In the genomic region with DNA sequence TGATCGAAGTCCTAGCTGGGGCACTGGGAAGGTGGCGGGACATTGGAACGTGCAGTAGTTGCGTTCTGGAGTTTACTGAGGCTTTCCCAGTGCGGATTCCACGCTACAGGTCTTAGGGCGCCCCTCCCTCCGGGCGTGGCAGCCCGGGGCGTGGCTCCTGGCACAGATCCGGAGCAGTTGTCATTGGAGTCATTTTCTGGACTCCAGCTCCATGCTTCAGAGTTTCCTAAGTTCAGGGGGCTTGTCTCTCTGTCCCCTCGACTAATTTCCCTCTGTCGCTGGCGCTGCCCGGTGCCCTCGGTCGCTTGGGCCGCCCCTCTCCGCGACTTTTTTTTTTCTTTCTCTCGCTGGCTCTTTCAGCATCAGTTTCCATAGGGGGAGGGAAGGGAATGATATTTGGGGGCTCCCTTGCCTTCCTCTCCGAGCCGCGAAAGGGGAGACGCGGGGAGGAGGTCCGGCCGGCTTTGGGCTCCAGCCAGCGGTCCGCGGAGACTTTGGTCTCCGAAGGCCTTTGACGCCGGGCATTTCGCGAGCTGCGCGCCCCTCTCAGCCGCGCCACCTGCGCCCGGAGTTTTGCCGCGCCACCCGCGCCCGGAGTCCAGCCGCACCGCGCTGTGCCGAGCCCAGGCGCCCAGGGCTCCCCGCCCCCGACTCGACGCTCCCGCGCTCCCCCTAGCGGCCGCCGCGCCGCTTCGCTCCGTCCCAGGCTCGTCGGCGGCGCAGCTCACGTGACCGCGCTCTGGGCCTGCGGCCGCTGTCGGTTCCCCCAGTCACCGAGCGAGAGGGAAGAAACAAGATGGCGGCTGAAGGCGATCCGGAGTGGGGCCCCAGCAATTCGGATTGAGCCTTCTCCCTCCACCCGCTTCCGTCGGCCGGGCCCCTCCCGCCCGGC, we compare ENCODE assay signal across 8 cellular contexts. TPM values are rescaled to one million over a fixed set of nuclear protein-coding genes. Genes with fewer than 3 reads are reported as not detected.
DNase-seq lines count a peak whose midpoint lies in the region; TF ChIP-seq lines count a peak whose summit lies in the region.

Gene BPTF (plus strand): TSS at position 769 of the 892 bp plus-strand sequence. CDS start 222 bp downstream, outside the sequence.

- H3K4me1 ChIP-seq in endocrine pancreas (ENCODE audit: control insufficient read depth, insufficient read depth, low read length) (peaks cover 10% of the 10 kb centered on the region), mesodermal cell (ENCODE audit: control insufficient read depth, insufficient read depth, low read length, poor library complexity, severe bottlenecking) (peaks cover 5% of the 10 kb centered on the region)

- H3K27ac ChIP-seq in mesodermal cell (ENCODE audit: low read depth, low read length, severe bottlenecking): peak within 1 kb of the TSS; percentile 62

- DNase-seq in COR-L47 (lab: John Stamatoyannopoulos, UW): peak; percentile 88
- peak; percentile 94 for DNase-seq in GM20000 (ENCODE audit: low spot score)
- DNase-seq in HT-29 (ENCODE audit: low spot score): peak; percentile 99
- peak; percentile 84 for DNase-seq in NOMO-1 treated with DMSO at 0.1 percent for 48 hours (lab: John Stamatoyannopoulos, UW; ENCODE audit: unreplicated experiment)
- peak; percentile 80 to 82 (median 81) for DNase-seq in activated CD8-positive, alpha-beta memory T cell treated with anti-CD3 and anti-CD28 coated beads for 48 hours (ENCODE audit: low read depth in 2 of 3, low spot score in 2 of 3)
- peak; percentile 82 to 85 for DNase-seq in stimulated activated CD8-positive, alpha-beta memory T cell treated with anti-CD3 and anti-CD28 coated beads, Interleukin-15, amount 100 ng/mL, for 4 hours (ENCODE audit: low read depth in 2 of 2)

- TF ChIP-seq CTCF in GM20000 (IDR thresholded peaks at IDR 0.05; ENCODE audit: extremely low read depth, missing control alignments): peak; percentile 94

- no peaks in the 10 kb centered on the region for H3K36me3 ChIP-seq in endocrine pancreas (ENCODE audit: control insufficient read depth, insufficient read depth, low read length)
- H3K36me3 ChIP-seq in mesodermal cell (ENCODE audit: control insufficient read depth, insufficient read depth, low read length): no peaks in the 10 kb centered on the region

- no peaks in the 10 kb centered on the region for H3K27me3 ChIP-seq in endocrine pancreas (ENCODE audit: control insufficient read depth, insufficient read depth, low read length)

- H3K9me3 ChIP-seq in endocrine pancreas (ENCODE audit: control insufficient read depth, low read length) (no peaks in the 10 kb centered on the region), mesodermal cell (ENCODE audit: control insufficient read depth, low read length) (no peaks in the 10 kb centered on the region)

- 1 to 3% methylated on average over 51 to 53 of the region's 88 CpGs for WGBS in mesodermal cell (ENCODE audit: insufficient coverage in 2 of 2), 2 experiments

- H3K4me3 ChIP-seq in endocrine pancreas (ENCODE audit: control insufficient read depth, insufficient read depth, low read length): peak within 1 kb of the TSS; percentile 85
- H3K4me3 ChIP-seq in mesodermal cell (ENCODE audit: extremely low read depth, insufficient read depth, low read length, poor library complexity, severe bottlenecking): peak within 1 kb of the TSS; percentile 59

- H3K9ac ChIP-seq in endocrine pancreas (ENCODE audit: control insufficient read depth, insufficient read depth, low read length): peak within 1 kb of the TSS; percentile 73

RNA-seq across cellular contexts. Expression of gene BPTF, which starts in this region (rescaled TPM):
- total RNA-seq in HT-29 (2014; rRNA removed; shearing (Covaris generic)): 65.2 and 70.6 TPM in 2 replicates
- polyA plus RNA-seq in mesodermal cell (2013, experiment 1 of 2): 62.1 TPM
- polyA plus RNA-seq in mesodermal cell (2013, experiment 2 of 2): 63.8 TPM

Comparison
In these comparisons a context has a peak if more than half of its experiments do, and no peak if none do; other contexts are left out.
1. Peak in every context shown above with its lines: DNase-seq, H3K4me3 ChIP-seq and H3K27ac ChIP-seq.